ENCODE assay signal across 8 cellular contexts in the genomic region with DNA sequence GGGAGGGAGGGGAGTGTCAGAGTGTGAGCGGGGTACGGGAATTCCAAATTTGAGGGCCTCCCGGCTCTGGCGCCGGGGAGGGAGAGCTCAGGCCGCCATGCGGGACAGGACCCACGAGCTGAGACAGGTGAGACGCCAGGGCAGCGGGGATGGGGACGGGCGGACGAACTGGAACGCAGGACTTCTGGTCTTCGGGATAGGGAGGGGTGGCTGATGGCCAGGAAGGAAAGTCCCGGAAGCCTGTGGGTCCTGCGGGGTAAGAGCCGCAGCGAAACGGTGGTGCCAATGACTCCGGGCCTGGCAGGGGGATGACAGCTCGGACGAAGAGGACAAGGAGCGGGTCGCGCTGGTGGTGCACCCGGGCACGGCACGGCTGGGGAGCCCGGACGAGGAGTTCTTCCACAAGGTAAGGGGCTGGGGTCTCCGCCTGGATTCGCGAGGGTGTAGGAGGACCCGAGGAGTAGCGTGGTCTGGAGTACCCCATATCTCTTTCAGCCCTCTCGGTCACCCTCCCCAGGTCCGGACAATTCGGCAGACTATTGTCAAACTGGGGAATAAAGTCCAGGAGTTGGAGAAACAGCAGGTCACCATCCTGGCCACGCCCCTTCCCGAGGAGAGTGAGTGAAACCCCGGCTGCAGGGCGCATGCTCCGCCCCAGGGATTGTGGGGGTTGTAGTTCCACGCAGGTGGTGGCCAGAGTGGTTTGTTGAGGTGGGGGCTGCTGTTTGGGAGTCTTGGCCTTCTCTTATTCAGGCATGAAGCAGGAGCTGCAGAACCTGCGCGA. TPM values are rescaled to one million over a fixed set of nuclear protein-coding genes. Genes with fewer than 3 reads are reported as not detected.
DNase-seq lines count a peak whose midpoint lies in the region; ATAC-seq and TF ChIP-seq lines count a peak whose summit lies in the region.

No MANE protein-coding gene starts in this region.

- no peaks in the 10 kb centered on the region for H3K9me3 ChIP-seq in MG63
- H3K9me3 ChIP-seq in SJSA1 (replicated peaks): no peaks in the 10 kb centered on the region
- no peaks in the 10 kb centered on the region for H3K9me3 ChIP-seq in gastroesophageal sphincter

- no peak for TF ChIP-seq CTCF in gastroesophageal sphincter (IDR thresholded peaks at IDR 0.05)

- H3K4me3 ChIP-seq in MG63 (peak overlapping the region; percentile 90), SJSA1 (peak overlapping the region; percentile 72), gastroesophageal sphincter (peak overlapping the region; percentile 70 to 81)

- peak; percentile 72 for ATAC-seq in gastroesophageal sphincter

- H3K27ac ChIP-seq in SJSA1 (no peak overlapping the region), gastroesophageal sphincter (peak overlapping the region; percentile 34 to 96 (median 94)), substantia nigra (ENCODE audit: low read depth, low read length, poor library complexity, severe bottlenecking) (peak overlapping the region; percentile 98)

- H3K4me1 ChIP-seq in SJSA1 (replicated peaks): peaks cover 11% of the 10 kb centered on the region
- peaks cover 0 to 37% (median 4%) of the 10 kb centered on the region in 3 donors for H3K4me1 ChIP-seq in gastroesophageal sphincter

- TF ChIP-seq EP300 in gastroesophageal sphincter (IDR thresholded peaks at IDR 0.05): no peak

- DNase-seq in EH (ENCODE audit: low read depth) (peak; percentile 87), GOT3 (lab: John Stamatoyannopoulos, UW) (peak; percentile 12), MG63 (peak; percentile 89), SJSA1 (ENCODE audit: low read depth in 1 of 2, low spot score in 2 of 2) (peak; percentile 70 to 88), non-pigmented ciliary epithelial cell (ENCODE audit: low read depth) (peak; percentile 15), substantia nigra (lab: John Stamatoyannopoulos, UW) (peak; percentile 51 to 92 (median 84))
- DNase-seq in activated naive CD4-positive, alpha-beta T cell treated with Interleukin-2 at 50 U/mL for 16 hours: peak; percentile 89

- H3K27me3 ChIP-seq in MG63 (no peaks in the 10 kb centered on the region), SJSA1 (replicated peaks) (no peaks in the 10 kb centered on the region), gastroesophageal sphincter (no peaks in the 10 kb centered on the region)

- H3K36me3 ChIP-seq in MG63 (peaks cover 32% of the 10 kb centered on the region), SJSA1 (peaks cover 19% of the 10 kb centered on the region), gastroesophageal sphincter (peaks cover 0 to 43% of the 10 kb centered on the region in 2 donors)

- TF ChIP-seq POLR2A in gastroesophageal sphincter (IDR thresholded peaks at IDR 0.05): peak in 1 of 2 donors; percentile 23

- WGBS in gastroesophageal sphincter (ENCODE audit: low coverage in 1 of 2), 2 donors: 0% methylated on average over 5 of the region's 47 CpGs; no CpG with 5 or more reads in 1 of the 2 donors

RNA-seq across cellular contexts. Expression of gene STX4, which starts 0.5 kb away (rescaled TPM):
- total RNA-seq in MG63 (2014; rRNA removed; shearing (Covaris generic); ENCODE audit: low replicate concordance): 31.6 and 47.1 TPM in 2 replicates
- total RNA-seq in SJSA1 (2014; rRNA removed; shearing (Covaris generic)): 5.2 and 11.8 TPM in 2 replicates
- total RNA-seq in gastroesophageal sphincter: 10 to 100 TPM; 32.2 to 40.6 (median 37.2) TPM

RNA-seq across cellular contexts. Expression of gene STX1B, which starts 23.5 kb away (rescaled TPM):
- not detected in 2 replicates for total RNA-seq in MG63 (2014; rRNA removed; shearing (Covaris generic); ENCODE audit: low replicate concordance)
- 0.05 and 0.06 TPM in 2 replicates for total RNA-seq in SJSA1 (2014; rRNA removed; shearing (Covaris generic))
- total RNA-seq in gastroesophageal sphincter: 1 to 10 TPM in 2 of 4 donors, under 1 TPM in 1, not detected in 1; 0.54 to 3.3 (median 1.9) TPM

RNA-seq across cellular contexts. Expression of gene ZNF668, which starts 40.1 kb away (rescaled TPM):
- 34.1 and 47.4 TPM in 2 replicates for total RNA-seq in MG63 (2014; rRNA removed; shearing (Covaris generic); ENCODE audit: low replicate concordance)
- 13.2 and 16.0 TPM in 2 replicates for total RNA-seq in SJSA1 (2014; rRNA removed; shearing (Covaris generic))
- total RNA-seq in gastroesophageal sphincter: 10 to 100 TPM in 3 of 4 donors, 1 to 10 TPM in 1; 8.6 to 22.5 (median 12.6) TPM

RNA-seq across cellular contexts. Expression of gene ZNF646, which starts 40.3 kb away (rescaled TPM):
- total RNA-seq in MG63 (2014; rRNA removed; shearing (Covaris generic); ENCODE audit: low replicate concordance): 11.4 and 11.5 TPM in 2 replicates
- 6.7 and 13.3 TPM in 2 replicates for total RNA-seq in SJSA1 (2014; rRNA removed; shearing (Covaris generic))
- total RNA-seq in gastroesophageal sphincter: 10 to 100 TPM; 10.9 to 16.9 (median 13.6) TPM

RNA-seq across cellular contexts. Expression of gene HSD3B7, which starts 48.9 kb away (rescaled TPM):
- 2.1 and 5.0 TPM in 2 replicates for total RNA-seq in MG63 (2014; rRNA removed; shearing (Covaris generic); ENCODE audit: low replicate concordance)
- 4.1 and 7.8 TPM in 2 replicates for total RNA-seq in SJSA1 (2014; rRNA removed; shearing (Covaris generic))
- total RNA-seq in gastroesophageal sphincter: 10 to 100 TPM; 10.1 to 26.2 (median 16.0) TPM

Comparison
In these comparisons a context has a peak if more than half of its experiments do, and no peak if none do; other contexts are left out.
1. DNase-seq: peak in every context shown above with its lines; median percentile 89 in MG63; 89 in activated naive CD4-positive, alpha-beta T cell treated with Interleukin-2 at 50 U/mL for 16 hours; 87 in EH; 84 in substantia nigra; 79 in SJSA1; 15 in non-pigmented ciliary epithelial cell; 12 in GOT3.